7 cellular contexts compared by ENCODE assay signal in genomic region chr5:181203842-181204560, GRCh38. TPM values are rescaled to one million over a fixed set of nuclear protein-coding genes. Genes with fewer than 3 reads are reported as not detected.
DNase-seq lines count a peak whose midpoint lies in the region; ATAC-seq, FAIRE-seq and TF ChIP-seq lines count a peak whose summit lies in the region.
"Had no signal": no experiment of that assay in that cellular context is flagged by ENCODE, and none has a peak within 500 bp of the region (broad histone marks: within the 10 kb centered on the region; RNA-seq: fewer than 3 reads in every experiment).

No MANE protein-coding gene starts in this region.

- H3K9me3 Mint-ChIP-seq in brain, result peaks cover 0 to 17% (median 9%) of the 10 kb centered on the region in 5 experiments

- H2AFZ ChIP-seq in neural cell (ENCODE audit: low read depth, low read length), result no peak overlapping the region

- no peak overlapping the region for H3K27ac ChIP-seq in neural cell (ENCODE audit: low read length)
- H3K27ac ChIP-seq: KMS-11 had no signal

- no peak for TF ChIP-seq POLR2A in GM12891 (IDR thresholded peaks at IDR 0.05; ENCODE audit: low read depth, low read length)

- TF ChIP-seq EP300 in neural cell (conservative IDR thresholded peaks at IDR 0.05; ENCODE audit: poor library complexity, severe bottlenecking), result no peak

- TF ChIP-seq CTCF in GM12864 (IDR thresholded peaks at IDR 0.05; ENCODE audit: low read depth, low read length, missing control alignments), result no peak
- TF ChIP-seq CTCF in brain (conservative IDR thresholded peaks at IDR 0.05), result no peak
- TF ChIP-seq CTCF in neural cell (IDR thresholded peaks at IDR 0.05; ENCODE audit: poor library complexity, severe bottlenecking), result no peak

- no peak for TF ChIP-seq RAD21 in neural cell (conservative IDR thresholded peaks at IDR 0.05)

- no peaks in the 10 kb centered on the region for H4K20me1 ChIP-seq in neural cell (ENCODE audit: insufficient read depth)

- DNase-seq in GM12864 (ENCODE audit: low read depth) (no peak), GM12891 (ENCODE audit: insufficient read length, low spot score) (no peak)

- H3K36me3 ChIP-seq in neural cell (ENCODE audit: insufficient read depth, low read length), result no peaks in the 10 kb centered on the region

- peak overlapping the region; percentile 86 to 91 (median 90) for H3K4me3 Mint-ChIP-seq in brain

- no peaks in the 10 kb centered on the region for H3K9me2 ChIP-seq in neural cell (ENCODE audit: insufficient read depth, low read length)

- H3K36me3 Mint-ChIP-seq in brain, result no peaks in the 10 kb centered on the region

- H3K27me3 Mint-ChIP-seq in brain, result peaks cover 78% of the 10 kb centered on the region

- H3K27me3 ChIP-seq in neural cell (ENCODE audit: insufficient read depth, low read depth, low read length), result peaks cover 57% of the 10 kb centered on the region

- no peaks in the 10 kb centered on the region for H3K9me3 ChIP-seq in neural cell (ENCODE audit: low read length)

- FAIRE-seq in GM12891 (lab: Jason Lieb, UNC), result no peak

- H3K79me2 ChIP-seq in neural cell (replicated peaks; ENCODE audit: insufficient read depth, low read length), result no peaks in the 10 kb centered on the region

- H3F3A ChIP-seq in neural cell (ENCODE audit: insufficient read depth, low read length, poor library complexity, severe bottlenecking), result peaks cover 6% of the 10 kb centered on the region

- peak overlapping the region; percentile 50 for H3K9ac ChIP-seq in neural cell (ENCODE audit: low read length)
- H3K9ac ChIP-seq: KMS-11 had no signal

- no peak for ATAC-seq in GM21423 (IDR thresholded peaks at IDR 0.05; ENCODE audit: unreplicated experiment)
- ATAC-seq in HG03045 (IDR thresholded peaks at IDR 0.05; ENCODE audit: unreplicated experiment), result no peak

- H3K27ac Mint-ChIP-seq in brain, result peak overlapping the region in 2 of 5 experiments; percentile 28 to 81

- peaks cover 14% of the 10 kb centered on the region for H3K4me1 Mint-ChIP-seq in brain

- H3K4me2 ChIP-seq in neural cell (ENCODE audit: low read length), result no peak overlapping the region

- peak overlapping the region; percentile 60 for H3K4me3 ChIP-seq in GM12864 (ENCODE audit: low read depth, low read length)
- H3K4me3 ChIP-seq in neural cell (ENCODE audit: low read length), result peak overlapping the region; percentile 77

TF ChIP-seq in neural cell, 6 proteins besides CTCF, POLR2A, EP300 and RAD21:
- no peak for TF ChIP-seq REST (IDR thresholded peaks at IDR 0.05; ENCODE audit: borderline replicate concordance)
- TF ChIP-seq MXI1 (conservative IDR thresholded peaks at IDR 0.05; ENCODE audit: poor library complexity, severe bottlenecking), result no peak
- no peak for TF ChIP-seq EZH2 (IDR thresholded peaks at IDR 0.05; ENCODE audit: borderline replicate concordance, insufficient read depth, low read length, poor library complexity, severe bottlenecking)
- TF ChIP-seq POLR2AphosphoS5 (IDR thresholded peaks at IDR 0.05), result no peak
- no peak for TF ChIP-seq SMC3 (conservative IDR thresholded peaks at IDR 0.05; ENCODE audit: poor library complexity)
- TF ChIP-seq TAF1 (IDR thresholded peaks at IDR 0.05; ENCODE audit: low read depth), result no peak

TF ChIP-seq in GM12891, 5 proteins besides CTCF, POLR2A, EP300 and RAD21:
- no peak for TF ChIP-seq TAF1 (IDR thresholded peaks at IDR 0.05; ENCODE audit: low read depth, low read length)
- no peak for TF ChIP-seq SPI1 (IDR thresholded peaks at IDR 0.05; ENCODE audit: low read depth, low read length)
TF ChIP-seq in GM12891: peak in this region for 0.

RNA-seq across cellular contexts. Expression of gene TRIM7, which starts 1.0 kb away (rescaled TPM):
- polyA plus RNA-seq in brain (ENCODE audit: insufficient read depth, low read depth, low replicate concordance) (0.22 TPM), neural cell (1.4 and 2.1 TPM in 2 replicates)
- polyA minus RNA-seq in neural cell, result 0.93 TPM in 1 of 2 replicates, not detected in the other
- polyA plus RNA-seq in GM12891 (2012; ENCODE audit: low read depth, missing spikeins), result 0.19 TPM

RNA-seq across cellular contexts. Expression of gene TRIM41, which starts 19.1 kb away (rescaled TPM):
- 33.0 TPM for polyA plus RNA-seq in brain (ENCODE audit: insufficient read depth, low read depth, low replicate concordance)
- 32.1 and 37.7 TPM in 2 replicates for polyA plus RNA-seq in neural cell
- 25.5 and 33.1 TPM in 2 replicates for polyA minus RNA-seq in neural cell
- 19.7 TPM for polyA plus RNA-seq in GM12891 (2012; ENCODE audit: low read depth, missing spikeins)

RNA-seq across cellular contexts. Expression of gene RACK1, which starts 39.7 kb away (rescaled TPM):
- polyA plus RNA-seq in brain (ENCODE audit: insufficient read depth, low read depth, low replicate concordance), result 2,812 TPM
- 2,178 and 2,281 TPM in 2 replicates for polyA plus RNA-seq in neural cell
- 1,575 and 1,611 TPM in 2 replicates for polyA minus RNA-seq in neural cell
- 4,085 TPM for polyA plus RNA-seq in GM12891 (2012; ENCODE audit: low read depth, missing spikeins)

RNA-seq across cellular contexts. Expression of gene OR2V2, which starts 56.6 kb away (rescaled TPM):
- polyA plus RNA-seq in brain (ENCODE audit: insufficient read depth, low read depth, low replicate concordance) (not detected), neural cell (not detected in 2 replicates)
- not detected in 2 replicates for polyA minus RNA-seq in neural cell
- polyA plus RNA-seq in GM12891 (2012; ENCODE audit: low read depth, missing spikeins), result 0.06 TPM

RNA-seq across cellular contexts. Expression of gene TRIM52, which starts 56.9 kb away (rescaled TPM):
- polyA plus RNA-seq in brain (ENCODE audit: insufficient read depth, low read depth, low replicate concordance) (3.1 TPM), neural cell (42.0 and 47.7 TPM in 2 replicates)
- 20.0 and 21.6 TPM in 2 replicates for polyA minus RNA-seq in neural cell
- 8.0 TPM for polyA plus RNA-seq in GM12891 (2012; ENCODE audit: low read depth, missing spikeins)
